In the genomic region with DNA sequence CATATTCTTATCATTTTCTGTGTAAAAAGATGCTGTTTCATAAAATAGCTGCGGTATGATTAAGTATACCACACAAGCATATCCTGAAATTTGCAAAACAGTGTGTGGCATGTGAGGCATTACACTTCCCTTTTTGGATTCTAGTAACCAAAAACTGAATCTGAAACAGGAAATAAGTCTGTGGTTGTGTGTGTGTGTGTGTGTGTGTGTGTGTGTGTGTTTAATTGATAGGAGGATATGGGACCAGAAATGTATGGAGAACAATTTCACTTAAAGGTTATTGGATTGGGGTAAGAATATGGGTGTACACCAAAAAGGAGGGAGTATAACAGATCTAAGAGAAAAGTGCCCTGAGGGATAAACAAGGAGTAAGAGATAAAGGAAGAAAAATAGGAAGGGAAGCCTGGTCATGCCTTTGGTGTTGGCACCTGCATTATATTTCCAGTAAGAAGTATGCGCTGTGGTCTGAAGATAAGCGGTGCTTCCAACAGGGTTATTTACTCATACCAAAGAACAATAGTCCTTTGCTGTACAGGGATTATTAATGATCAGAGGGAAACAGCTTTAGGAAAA, we compare ENCODE assay signal across 8 cellular contexts. TPM values are rescaled to one million over a fixed set of nuclear protein-coding genes. Genes with fewer than 3 reads are reported as not detected.
A peak's percentile ranks its signal among the peaks of the same experiment; 100 is the strongest.
DNase-seq lines count a peak whose midpoint lies in the region; ATAC-seq, FAIRE-seq and TF ChIP-seq lines count a peak whose summit lies in the region.

No MANE protein-coding gene starts in this region.

- FAIRE-seq in kidney (lab: Jason Lieb, UNC) (no peak), urothelium cell line (lab: Jason Lieb, UNC) (no peak)

- H3K27me3 ChIP-seq in DND-41 (ENCODE audit: insufficient read depth, low read length, poor library complexity) = no peaks in the 10 kb centered on the region

- no peak overlapping the region for H2AFZ ChIP-seq in DND-41 (ENCODE audit: low read depth, low read length)

- no peaks in the 10 kb centered on the region for H3K27me3 Mint-ChIP-seq in activated T-helper 17 cell treated with anti-CD3 and anti-CD28 coated beads, Interleukin-2, amount 50 U/mL, for 72 hours

- no peak overlapping the region for H3K4me2 ChIP-seq in DND-41 (ENCODE audit: insufficient read depth, low read length)

- H3K4me3 ChIP-seq in DND-41 (ENCODE audit: low read depth in 1 of 2, low read length in 2 of 2) (no peak overlapping the region), kidney (ENCODE audit: low read length in 2 of 2) (no peak overlapping the region)

- no peaks in the 10 kb centered on the region for H3K9me3 ChIP-seq in DND-41 (ENCODE audit: insufficient read depth, low read length, severe bottlenecking)
- no peaks in the 10 kb centered on the region for H3K9me3 ChIP-seq in kidney (ENCODE audit: control insufficient read depth in 1 of 2, low read length in 2 of 2)

- H3K4me3 Mint-ChIP-seq in activated T-helper 17 cell treated with anti-CD3 and anti-CD28 coated beads, Interleukin-2, amount 50 U/mL, for 72 hours = peak overlapping the region; percentile 88

- peaks cover 12% of the 10 kb centered on the region for H3K79me2 ChIP-seq in DND-41 (ENCODE audit: insufficient read depth, low read length)

- H3K36me3 ChIP-seq in DND-41 (ENCODE audit: insufficient read depth, low read length) = no peaks in the 10 kb centered on the region; the same call in 1 of the 2 replicates
- no peaks in the 10 kb centered on the region for H3K36me3 ChIP-seq in kidney (ENCODE audit: control insufficient read depth in 1 of 2, insufficient read depth in 2 of 2, low read length in 2 of 2)

- H3K36me3 Mint-ChIP-seq in activated T-helper 17 cell treated with anti-CD3 and anti-CD28 coated beads, Interleukin-2, amount 50 U/mL, for 72 hours (ENCODE audit: low read depth) = peaks cover 34% of the 10 kb centered on the region

- H3K9ac ChIP-seq in DND-41 (ENCODE audit: low read depth, low read length) = no peak overlapping the region
- H3K9ac ChIP-seq in kidney (ENCODE audit: low read length in 2 of 2) = no peak overlapping the region

- intact Hi-C loops in kidney (cut with DNase I) = no loop called here

- 0 out of 2 replicates have a peak, but pooled peaks cover 4% of the 10 kb centered on the region for H4K20me1 ChIP-seq in DND-41 (ENCODE audit: insufficient read depth, low read length)

- ATAC-seq in DND-41 (ENCODE audit: insufficient read depth, low read depth) (no peak), GM21723 (IDR thresholded peaks at IDR 0.05; ENCODE audit: unreplicated experiment) (no peak), HG03520 (IDR thresholded peaks at IDR 0.05; ENCODE audit: unreplicated experiment) (no peak)
- no peak for ATAC-seq in activated T-helper 17 cell treated with anti-CD3 and anti-CD28 coated beads, Interleukin-2, amount 50 U/mL, for 72 hours (replicated peaks)

- DNase-seq in DND-41 (peak; percentile 42), M059J (ENCODE audit: low read depth) (peak; percentile 88), kidney (no peak), urothelium cell line (ENCODE audit: low spot score) (peak; percentile 44), OCI-M2 (lab: John Stamatoyannopoulos, UW; ENCODE audit: unreplicated experiment) (no peak)

- TF ChIP-seq CTCF in DND-41 (IDR thresholded peaks at IDR 0.05; ENCODE audit: borderline replicate concordance, extremely low read depth, low read length, poor library complexity, severe bottlenecking) = no peak
- TF ChIP-seq CTCF in kidney (IDR thresholded peaks at IDR 0.05; ENCODE audit: borderline replicate concordance, extremely low read depth, insufficient read depth) = no peak

- H3K27ac Mint-ChIP-seq in activated T-helper 17 cell treated with anti-CD3 and anti-CD28 coated beads, Interleukin-2, amount 50 U/mL, for 72 hours = peak overlapping the region; percentile 98

- H3K4me1 ChIP-seq in DND-41 (ENCODE audit: insufficient read depth, low read length) (peaks cover 44% of the 10 kb centered on the region), kidney (ENCODE audit: control insufficient read depth in 1 of 2, insufficient read depth in 1 of 2, low read depth in 1 of 2, low read length in 2 of 2) (peaks cover 21 to 28% of the 10 kb centered on the region in 2 donors)

- H3K27ac ChIP-seq in DND-41 (ENCODE audit: low read length) (peak overlapping the region; percentile 5; the same call in 1 of the 2 replicates), kidney (ENCODE audit: low read depth in 2 of 2, low read length in 2 of 2) (peak overlapping the region; percentile 8 to 66)

- H3K9me3 Mint-ChIP-seq in activated T-helper 17 cell treated with anti-CD3 and anti-CD28 coated beads, Interleukin-2, amount 50 U/mL, for 72 hours = no peaks in the 10 kb centered on the region

- H3K4me1 Mint-ChIP-seq in activated T-helper 17 cell treated with anti-CD3 and anti-CD28 coated beads, Interleukin-2, amount 50 U/mL, for 72 hours = peaks cover 36% of the 10 kb centered on the region

RNA-seq across cellular contexts. Expression of gene LYRM1, which starts 4.0 kb away (rescaled TPM):
- 33.5 and 45.9 TPM in 2 replicates for total RNA-seq in M059J (2014; rRNA removed; shearing (Covaris generic))
- total RNA-seq in activated T-helper 17 cell treated with anti-CD3 and anti-CD28 coated beads, Interleukin-2, amount 50 U/mL, for 72 hours = 10 to 100 TPM; 21.0 to 39.7 TPM
- 31.7 TPM for total RNA-seq in kidney
- polyA plus RNA-seq in kidney (ENCODE audit: insufficient read depth, low read depth, low replicate concordance) = 61.5 TPM

RNA-seq across cellular contexts. Expression of gene DCUN1D3, which starts 4.4 kb away (rescaled TPM):
- total RNA-seq in M059J (2014; rRNA removed; shearing (Covaris generic)) = 12.5 and 12.6 TPM in 2 replicates
- 10 to 100 TPM; 14.7 to 25.0 TPM for total RNA-seq in activated T-helper 17 cell treated with anti-CD3 and anti-CD28 coated beads, Interleukin-2, amount 50 U/mL, for 72 hours
- total RNA-seq in kidney = 16.3 TPM
- 3.5 TPM for polyA plus RNA-seq in kidney (ENCODE audit: insufficient read depth, low read depth, low replicate concordance)

Comparison
In these comparisons a context has a peak if more than half of its experiments do, and no peak if none do; other contexts are left out.
1. DNase-seq: peak in DND-41 (single experiment), M059J (single experiment) and urothelium cell line (single experiment); none in kidney (single experiment) and OCI-M2 (single experiment).